1 cellular context compared by ENCODE assay signal in genomic region chr12:98515368-98516183, GRCh38.
TF ChIP-seq lines count a peak whose summit lies in the region.

TSS of gene TMPO (plus strand) at chr12:98515590. CDS start at chr12:98515868, 278 bp downstream.

TF ChIP-seq in GM12878, 131 proteins besides CTCF, POLR2A, EP300 and RAD21 (continued from another document and continues in another):
- TF ChIP-seq RUNX3 (IDR thresholded peaks at IDR 0.05; ENCODE audit: low read length) (0 out of 2 replicates have a peak, but pooled peaks have one; percentile 30), ZNF687 (IDR thresholded peaks at IDR 0.05) (peak; percentile 31; the same call in 1 of the 2 replicates), CHD2 (IDR thresholded peaks at IDR 0.05; ENCODE audit: borderline replicate concordance, low read depth, low read length) (peak; percentile 94), CHD4 (IDR thresholded peaks at IDR 0.05) (no peak), PAX8 (IDR thresholded peaks at IDR 0.05) (no peak), NR2C2 (IDR thresholded peaks at IDR 0.05; ENCODE audit: borderline replicate concordance, control insufficient read depth, insufficient read length, low read depth) (no peak), MXI1 (IDR thresholded peaks at IDR 0.05; ENCODE audit: low read depth, low read length) (peak; percentile 57; the same call in 1 of the 2 replicates), POLR2AphosphoS2 (IDR thresholded peaks at IDR 0.05; ENCODE audit: low read depth, low read length) (peak; percentile 78; the same call in 1 of the 2 replicates), YY1 (IDR thresholded peaks at IDR 0.05; ENCODE audit: low read depth, low read length) (peak; percentile 91), CREM (IDR thresholded peaks at IDR 0.05; ENCODE audit: low read depth) (0 out of 2 replicates have a peak, but pooled peaks have one; percentile 26), SPI1 (IDR thresholded peaks at IDR 0.05; ENCODE audit: borderline replicate concordance, insufficient read depth, low read depth, low read length) (peak; percentile 24; the same call in 1 of the 2 replicates), NBN (IDR thresholded peaks at IDR 0.05) (0 out of 2 replicates have a peak, but pooled peaks have one; percentile 36), ZNF217 (IDR thresholded peaks at IDR 0.05) (no peak), CHD1 (IDR thresholded peaks at IDR 0.05; ENCODE audit: low read depth, low read length) (peak; percentile 46; the same call in 1 of the 2 replicates), ZNF207 (IDR thresholded peaks at IDR 0.05; ENCODE audit: borderline replicate concordance) (0 out of 2 replicates have a peak, but pooled peaks have one; percentile 79), ETV6 (conservative IDR thresholded peaks at IDR 0.05 in 1 of 2, IDR thresholded peaks at IDR 0.05 in 1 of 2; ENCODE audit: borderline replicate concordance in 1 of 2, low read depth in 1 of 2) (peak in 1 of 2 experiments; percentile 33; a peak in 1 of 4 replicates), BACH1 (IDR thresholded peaks at IDR 0.05; ENCODE audit: borderline replicate concordance) (peak; percentile 11), STAT1 (conservative IDR thresholded peaks at IDR 0.05) (no peak), MEF2A (IDR thresholded peaks at IDR 0.05; ENCODE audit: insufficient read depth, low read depth, low read length) (0 out of 2 replicates have a peak, but pooled peaks have one; percentile 1), NFYA (IDR thresholded peaks at IDR 0.05; ENCODE audit: borderline replicate concordance, low read depth, low read length) (peak; percentile 70), CBX5 (IDR thresholded peaks at IDR 0.05; ENCODE audit: low read depth) (peak; percentile 22; the same call in 1 of the 2 replicates), PKNOX1 (IDR thresholded peaks at IDR 0.05) (no peak), SIX5 (IDR thresholded peaks at IDR 0.05; ENCODE audit: low read depth, low read length, severe bottlenecking) (peak; percentile 59), PAX5 (IDR thresholded peaks at IDR 0.05; ENCODE audit: borderline replicate concordance, low read depth, low read length) (peak; percentile 52; the same call in 1 of the 2 replicates), IRF4 (IDR thresholded peaks at IDR 0.05; ENCODE audit: low read depth, low read length) (peak; percentile 17; the same call in 1 of the 2 replicates), RFX5 (IDR thresholded peaks at IDR 0.05; ENCODE audit: low read depth, low read length) (peak; percentile 29; the same call in 1 of the 2 replicates), ZBTB40 (IDR thresholded peaks at IDR 0.05; ENCODE audit: borderline replicate concordance) (peak; percentile 37; the same call in 1 of the 2 replicates), MEF2B (IDR thresholded peaks at IDR 0.05; ENCODE audit: partially characterized antibody, poor library complexity, severe bottlenecking) (no peak), ASH2L (IDR thresholded peaks at IDR 0.05; ENCODE audit: borderline replicate concordance, low read depth) (0 out of 2 replicates have a peak, but pooled peaks have one; percentile 12), IRF3 (IDR thresholded peaks at IDR 0.05) (peak; percentile 85), TAF1 (IDR thresholded peaks at IDR 0.05; ENCODE audit: borderline replicate concordance, low read depth, low read length) (peak; percentile 89), WRNIP1 (IDR thresholded peaks at IDR 0.05; ENCODE audit: borderline replicate concordance, low read depth, low read length) (0 out of 2 replicates have a peak, but pooled peaks have one; percentile 11), SMAD5 (IDR thresholded peaks at IDR 0.05; ENCODE audit: low read depth) (peak; percentile 84), POLR2AphosphoS5 (IDR thresholded peaks at IDR 0.05; ENCODE audit: low read length) (peak; percentile 93), TCF12 (IDR thresholded peaks at IDR 0.05; ENCODE audit: low read depth, low read length) (peak; percentile 41; the same call in 1 of the 2 replicates), BCL3 (IDR thresholded peaks at IDR 0.05; ENCODE audit: borderline replicate concordance, insufficient read depth, low read depth, low read length, poor library complexity, severe bottlenecking) (peak; percentile 53), RELB (IDR thresholded peaks at IDR 0.05; ENCODE audit: low read depth) (peak; percentile 65), KLF5 (IDR thresholded peaks at IDR 0.05; ENCODE audit: partially characterized antibody) (peak; percentile 58), SIN3A (IDR thresholded peaks at IDR 0.05; ENCODE audit: low read depth, low read length) (peak; percentile 88), ATF7 (IDR thresholded peaks at IDR 0.05; ENCODE audit: low read depth) (0 out of 2 replicates have a peak, but pooled peaks have one; percentile 17), CREB1 (IDR thresholded peaks at IDR 0.05; ENCODE audit: low read depth) (peak; percentile 60), PML (IDR thresholded peaks at IDR 0.05; ENCODE audit: low read length) (peak; percentile 58; the same call in 1 of the 2 replicates), RB1 (IDR thresholded peaks at IDR 0.05; ENCODE audit: borderline replicate concordance) (peak; percentile 80), HCFC1 (IDR thresholded peaks at IDR 0.05; ENCODE audit: low read length) (peak; percentile 65), MAX (IDR thresholded peaks at IDR 0.05; ENCODE audit: low read depth, low read length) (no peak; the same call in 1 of the 2 replicates), EGR1 (IDR thresholded peaks at IDR 0.05; ENCODE audit: borderline replicate concordance in 1 of 2, low read depth in 2 of 2, low read length in 2 of 2) (peak; percentile 25 to 94), CBFB (IDR thresholded peaks at IDR 0.05; ENCODE audit: low read depth) (peak; percentile 79), SREBF1 (IDR thresholded peaks at IDR 0.05; ENCODE audit: low read length) (peak; percentile 40; the same call in 1 of the 2 replicates), FOS (IDR thresholded peaks at IDR 0.05; ENCODE audit: borderline replicate concordance, extremely low read depth, insufficient read length) (peak; percentile 79), ZSCAN29 (IDR thresholded peaks at IDR 0.05) (no peak), ZBTB33 (IDR thresholded peaks at IDR 0.05) (no peak), SMAD1 (IDR thresholded peaks at IDR 0.05; ENCODE audit: low read depth, partially characterized antibody) (peak; percentile 39), IKZF1 (conservative IDR thresholded peaks at IDR 0.05) (peak; percentile 10)
